ENCODE assay signal across 34 cellular contexts in genomic region chr6:72022830-72023229, GRCh38.
"Had no signal": no experiment of that assay in that cellular context is flagged by ENCODE, and none has a peak within 500 bp of the region (broad histone marks: within the 10 kb centered on the region; RNA-seq: fewer than 3 reads in every experiment).

No MANE protein-coding gene starts in this region.

- H3K27me3 ChIP-seq: adrenal gland, body of pancreas, dorsolateral prefrontal cortex, esophagus muscularis mucosa, gastroesophageal sphincter, heart right ventricle had no signal

- H3K27me3 Mint-ChIP-seq: activated B cell treated with CpG ODN at 0.5 μM for 24 hours; activated CD8-positive, alpha-beta T cell treated with anti-CD3 and anti-CD28 coated beads for 36 hours; activated naive CD8-positive, alpha-beta T cell; activated T-helper 17 cell treated with anti-CD3 and anti-CD28 coated beads, Interleukin-2, amount 50 U/mL, for 72 hours; dendritic cell treated with granulocyte-macrophage colony-stimulating factor and Interleukin-4, amounts not matched to agents 40 ng/mL and 50 ng/mL, for 4 days; T-helper 17 cell had no signal

- H3K4me3 ChIP-seq: adrenal gland, body of pancreas, coronary artery, dorsolateral prefrontal cortex, esophagus muscularis mucosa, gastroesophageal sphincter, heart right ventricle had no signal

- H3K27ac ChIP-seq: adrenal gland, body of pancreas, coronary artery, dorsolateral prefrontal cortex, esophagus muscularis mucosa, gastroesophageal sphincter, heart right ventricle, WERI-Rb-1 had no signal

- H3K27ac Mint-ChIP-seq: activated B cell treated with CpG ODN at 0.5 μM for 24 hours; activated CD8-positive, alpha-beta T cell treated with anti-CD3 and anti-CD28 coated beads for 36 hours; activated naive CD8-positive, alpha-beta T cell; activated T-helper 17 cell treated with anti-CD3 and anti-CD28 coated beads, Interleukin-2, amount 50 U/mL, for 72 hours; dendritic cell treated with granulocyte-macrophage colony-stimulating factor and Interleukin-4, amounts not matched to agents 40 ng/mL and 50 ng/mL, for 4 days; T-helper 17 cell; T-helper 2 cell treated with Interferon-gamma antibody and Interleukin-4, amounts not matched to agents 5 μg/mL and 100 μg/mL, for 36 hours had no signal

- H3K4me1 Mint-ChIP-seq: activated B cell treated with CpG ODN at 0.5 μM for 24 hours; activated T-helper 17 cell treated with anti-CD3 and anti-CD28 coated beads, Interleukin-2, amount 50 U/mL, for 72 hours; T-helper 17 cell had no signal

- H3K4me3 Mint-ChIP-seq: activated B cell treated with CpG ODN at 0.5 μM for 24 hours; activated CD8-positive, alpha-beta T cell treated with anti-CD3 and anti-CD28 coated beads for 36 hours; activated naive CD8-positive, alpha-beta T cell; activated T-cell treated with anti-CD3 and anti-CD28 coated beads, Interleukin-2, amount 50 U/mL, for 4 hours; activated T-helper 17 cell treated with anti-CD3 and anti-CD28 coated beads, Interleukin-2, amount 50 U/mL, for 72 hours; dendritic cell treated with granulocyte-macrophage colony-stimulating factor and Interleukin-4, amounts not matched to agents 40 ng/mL and 50 ng/mL, for 4 days; T-helper 17 cell; T-helper 2 cell treated with Interferon-gamma antibody and Interleukin-4, amounts not matched to agents 5 μg/mL and 100 μg/mL, for 36 hours had no signal

- H3K36me3 Mint-ChIP-seq: activated naive CD8-positive, alpha-beta T cell had no signal

- H3K9me3 ChIP-seq: adrenal gland, body of pancreas, esophagus muscularis mucosa, gastroesophageal sphincter, heart right ventricle had no signal

- H3K36me3 ChIP-seq: adrenal gland, esophagus muscularis mucosa, gastroesophageal sphincter, heart right ventricle, WERI-Rb-1 had no signal

- ATAC-seq: activated CD4-positive, CD25-positive, alpha-beta regulatory T cell treated with anti-CD3 and anti-CD28 coated beads, Interleukin-2, amount 50 U/mL, for 24 hours; activated CD8-positive, alpha-beta T cell treated with anti-CD3 and anti-CD28 coated beads for 36 hours; activated T-cell treated with anti-CD3 and anti-CD28 coated beads, Interleukin-2, amount 50 U/mL, for 4 hours; activated T-helper 17 cell treated with anti-CD3 and anti-CD28 coated beads, Interleukin-2, amount 50 U/mL, for 72 hours; body of pancreas; gastroesophageal sphincter; heart right ventricle; T-helper 17 cell had no signal

- H3K4me1 ChIP-seq: adrenal gland, body of pancreas, esophagus muscularis mucosa, gastroesophageal sphincter, heart right ventricle had no signal

- H3K9me3 Mint-ChIP-seq: activated B cell treated with CpG ODN at 0.5 μM for 24 hours; activated CD8-positive, alpha-beta T cell treated with anti-CD3 and anti-CD28 coated beads for 36 hours; T-helper 2 cell treated with Interferon-gamma antibody and Interleukin-4, amounts not matched to agents 5 μg/mL and 100 μg/mL, for 36 hours had no signal

- DNase-seq: activated B cell treated with CpG ODN at 0.5 μM for 24 hours; activated CD4-positive, alpha-beta T cell treated with anti-CD3 and anti-CD28 coated beads for 48 hours; activated CD4-positive, alpha-beta T cell treated with anti-CD3 and anti-CD28 coated beads, Interleukin-2, amount 50 U/mL, for 1 hour; activated CD4-positive, alpha-beta T cell treated with anti-CD3 and anti-CD28 coated beads, Interleukin-2, amount 50 U/mL, for 48 hours; activated CD8-positive, alpha-beta memory T cell treated with anti-CD3 and anti-CD28 coated beads for 24 hours; activated CD8-positive, alpha-beta T cell treated with anti-CD3 and anti-CD28 coated beads for 36 hours; activated effector memory CD4-positive, alpha-beta T cell treated with Interleukin-2 at 50 U/mL for 16 hours; activated gamma-delta T cell treated with Interleukin-2 at 50 U/mL for 16 hours; activated naive CD4-positive, alpha-beta T cell treated with anti-CD3 and anti-CD28 coated beads, Interleukin-2, amount 50 U/mL, for 16 hours; activated naive CD4-positive, alpha-beta T cell treated with Interleukin-2 at 50 U/mL for 16 hours; activated T-cell treated with anti-CD3 and anti-CD28 coated beads, Interleukin-2, amount 50 U/mL, for 4 hours; adrenal gland; amygdala; aorta; body of pancreas; caudate nucleus; cerebellar nuclear complex; dorsolateral prefrontal cortex; effector memory CD4-positive, alpha-beta T cell; erythroblast; foreskin melanocyte; heart right ventricle; T-helper 1 cell; T-helper 17 cell; T1000; WERI-Rb-1 had no signal
